In genomic region chr14:97456958-97457357, GRCh38 we compare ENCODE assay signal across 11 cellular contexts.
DNase-seq lines count a peak whose midpoint lies in the region; TF ChIP-seq lines count a peak whose summit lies in the region.
"Had no signal": no experiment of that assay in that cellular context is flagged by ENCODE, and none has a peak within 500 bp of the region (broad histone marks: within the 10 kb centered on the region; RNA-seq: fewer than 3 reads in every experiment).

No MANE protein-coding gene starts in this region.

- no peak overlapping the region for H3K9ac ChIP-seq in SK-N-SH

- no peak for TF ChIP-seq POLR2A in transverse colon (IDR thresholded peaks at IDR 0.05)

- DNase-seq in activated CD4-positive, CD25-positive, alpha-beta regulatory T cell treated with anti-CD3 and anti-CD28 coated beads, Interleukin-2, amount 50 U/mL, for 16 hours (ENCODE audit: low read depth, low spot score) = peak; percentile 25
- DNase-seq in activated naive CD4-positive, alpha-beta T cell (lab: John Stamatoyannopoulos, UW) = peak; percentile 10 to 45 (median 20)
- DNase-seq in putamen (ENCODE audit: low spot score) = peak; percentile 53
- DNase-seq in transverse colon = no peak
- DNase-seq in WERI-Rb-1 = no peak
- no peak for DNase-seq in SK-N-SH
- no peak for DNase-seq in NCI-H1417 (lab: John Stamatoyannopoulos, UW)
- DNase-seq: aorta, HCEC 1CT had no signal

- POLR2A ChIA-PET in SK-N-SH (lab: Yijun Ruan, JAX) = no interaction called here

- no peaks in the 10 kb centered on the region for H3K27me3 ChIP-seq in transverse colon
- peaks cover 74% of the 10 kb centered on the region for H3K27me3 ChIP-seq in WERI-Rb-1 (ENCODE audit: insufficient read depth, low read depth, severe bottlenecking)
- H3K27me3 ChIP-seq in SK-N-SH (ENCODE audit: insufficient read depth) = no peaks in the 10 kb centered on the region

- H3K79me2 ChIP-seq in SK-N-SH (ENCODE audit: insufficient read depth) = no peaks in the 10 kb centered on the region

- CTCF ChIA-PET in SK-N-SH (lab: Yijun Ruan, JAX) = no interaction called here

- H3K9me3 ChIP-seq in transverse colon (peaks cover 0 to 3% of the 10 kb centered on the region in 2 donors), WERI-Rb-1 (ENCODE audit: severe bottlenecking) (no peaks in the 10 kb centered on the region), SK-N-SH (no peaks in the 10 kb centered on the region)

- H3K4me2 ChIP-seq in SK-N-SH = no peak overlapping the region

- no peak for TF ChIP-seq CTCF in transverse colon (IDR thresholded peaks at IDR 0.05)
- TF ChIP-seq CTCF in WERI-Rb-1 (IDR thresholded peaks at IDR 0.05; ENCODE audit: low read depth, low read length) = no peak
- no peak for TF ChIP-seq CTCF in SK-N-SH (IDR thresholded peaks at IDR 0.05)

- peak overlapping the region in 3 of 4 donors; percentile 13 to 44 (median 37) for H3K27ac ChIP-seq in transverse colon
- no peak overlapping the region for H3K27ac ChIP-seq in WERI-Rb-1
- H3K27ac ChIP-seq in SK-N-SH (ENCODE audit: low read depth in 2 of 2, low read length in 1 of 2) = no peak overlapping the region

- H3K9me2 ChIP-seq in SK-N-SH = no peaks in the 10 kb centered on the region

- in situ Hi-C loops in transverse colon (cut with MboI; ENCODE audit: low pct_ligation_motif_present in 1 of 4, low pct_unique_long_range_greater_than_20kb in 1 of 4, low sequenced_read_pairs in 3 of 4) = no loop called here

- no peaks in the 10 kb centered on the region for H3K36me3 ChIP-seq in transverse colon
- no peaks in the 10 kb centered on the region for H3K36me3 ChIP-seq in WERI-Rb-1
- no peaks in the 10 kb centered on the region for H3K36me3 ChIP-seq in SK-N-SH (replicated peaks in 1 of 2; ENCODE audit: control insufficient read depth in 1 of 2, insufficient read depth in 2 of 2, low read length in 1 of 2)
- H3K36me3 ChIP-seq: heart left ventricle had no signal

- no peak for TF ChIP-seq RAD21 in SK-N-SH (IDR thresholded peaks at IDR 0.05; ENCODE audit: low read length)

- H3K4me3 ChIP-seq in transverse colon = no peak overlapping the region
- H3K4me3 ChIP-seq in WERI-Rb-1 (ENCODE audit: low read depth, low read length) = no peak overlapping the region
- H3K4me3 ChIP-seq in SK-N-SH (ENCODE audit: low read depth in 2 of 2, low read length in 1 of 2) = no peak overlapping the region
- H3K4me3 ChIP-seq: heart left ventricle, K562 had no signal

- H3F3A ChIP-seq in SK-N-SH (replicated peaks; ENCODE audit: insufficient read depth) = no peaks in the 10 kb centered on the region

- no peaks in the 10 kb centered on the region for H4K20me1 ChIP-seq in SK-N-SH (ENCODE audit: insufficient read depth)

- intact Hi-C loops in transverse colon (cut with DNase I; ENCODE audit: low total_unique reads) = no loop called here

- WGBS in transverse colon (ENCODE audit: low coverage in 1 of 2), 2 donors = 17 to 42% methylated on average over 2 to 4 of the region's 4 CpGs
- 0% methylated on average over 2 of the region's 4 CpGs for WGBS in SK-N-SH (ENCODE audit: low lambda C conversion rate)

- peaks cover 0 to 14% (median 0%) of the 10 kb centered on the region in 4 donors for H3K4me1 ChIP-seq in transverse colon
- H3K4me1 ChIP-seq in SK-N-SH (ENCODE audit: control insufficient read depth in 1 of 2, insufficient read depth in 2 of 2, low read depth in 1 of 2, low read length in 1 of 2) = no peaks in the 10 kb centered on the region; a peak in 1 of 4 replicates

- no peak for TF ChIP-seq EP300 in transverse colon (IDR thresholded peaks at IDR 0.05; ENCODE audit: low read depth)
- no peak for TF ChIP-seq EP300 in SK-N-SH (IDR thresholded peaks at IDR 0.05; ENCODE audit: borderline replicate concordance in 1 of 2, low read depth in 1 of 2, low read length in 1 of 2)

- H2AFZ ChIP-seq in SK-N-SH (ENCODE audit: low read depth) = no peak overlapping the region

TF ChIP-seq in SK-N-SH, 30 proteins besides CTCF, POLR2A, EP300 and RAD21:
- no peak for TF ChIP-seq MEF2A (IDR thresholded peaks at IDR 0.05; ENCODE audit: borderline replicate concordance, low read depth)
- TF ChIP-seq MXI1 (IDR thresholded peaks at IDR 0.05; ENCODE audit: low read depth, low read length) = no peak
- no peak for TF ChIP-seq YY1 (IDR thresholded peaks at IDR 0.05; ENCODE audit: low read depth)
- TF ChIP-seq IRF3 (IDR thresholded peaks at IDR 0.05; ENCODE audit: low read depth, low read length) = no peak
- no peak for TF ChIP-seq POLR2AphosphoS5 (IDR thresholded peaks at IDR 0.05; ENCODE audit: low read depth, low read length)
- no peak for TF ChIP-seq PBX3 (IDR thresholded peaks at IDR 0.05)
- no peak for TF ChIP-seq ELF1 (IDR thresholded peaks at IDR 0.05)
- no peak for TF ChIP-seq TCF12 (IDR thresholded peaks at IDR 0.05)
- TF ChIP-seq USF1 (IDR thresholded peaks at IDR 0.05; ENCODE audit: borderline replicate concordance, low read depth) = no peak

Comparison
In these comparisons a context has a peak if more than half of its experiments do, and no peak if none do; other contexts are left out.
1. DNase-seq: peak in activated CD4-positive, CD25-positive, alpha-beta regulatory T cell treated with anti-CD3 and anti-CD28 coated beads, Interleukin-2, amount 50 U/mL, for 16 hours (single experiment), activated naive CD4-positive, alpha-beta T cell (4 of 4) and putamen (single experiment); none in transverse colon (single experiment), WERI-Rb-1 (single experiment), SK-N-SH (single experiment) and NCI-H1417 (0 of 3).
2. H3K27ac ChIP-seq: peak in transverse colon (3 of 4); none in WERI-Rb-1 (single experiment) and SK-N-SH (0 of 2).